In the genomic region with DNA sequence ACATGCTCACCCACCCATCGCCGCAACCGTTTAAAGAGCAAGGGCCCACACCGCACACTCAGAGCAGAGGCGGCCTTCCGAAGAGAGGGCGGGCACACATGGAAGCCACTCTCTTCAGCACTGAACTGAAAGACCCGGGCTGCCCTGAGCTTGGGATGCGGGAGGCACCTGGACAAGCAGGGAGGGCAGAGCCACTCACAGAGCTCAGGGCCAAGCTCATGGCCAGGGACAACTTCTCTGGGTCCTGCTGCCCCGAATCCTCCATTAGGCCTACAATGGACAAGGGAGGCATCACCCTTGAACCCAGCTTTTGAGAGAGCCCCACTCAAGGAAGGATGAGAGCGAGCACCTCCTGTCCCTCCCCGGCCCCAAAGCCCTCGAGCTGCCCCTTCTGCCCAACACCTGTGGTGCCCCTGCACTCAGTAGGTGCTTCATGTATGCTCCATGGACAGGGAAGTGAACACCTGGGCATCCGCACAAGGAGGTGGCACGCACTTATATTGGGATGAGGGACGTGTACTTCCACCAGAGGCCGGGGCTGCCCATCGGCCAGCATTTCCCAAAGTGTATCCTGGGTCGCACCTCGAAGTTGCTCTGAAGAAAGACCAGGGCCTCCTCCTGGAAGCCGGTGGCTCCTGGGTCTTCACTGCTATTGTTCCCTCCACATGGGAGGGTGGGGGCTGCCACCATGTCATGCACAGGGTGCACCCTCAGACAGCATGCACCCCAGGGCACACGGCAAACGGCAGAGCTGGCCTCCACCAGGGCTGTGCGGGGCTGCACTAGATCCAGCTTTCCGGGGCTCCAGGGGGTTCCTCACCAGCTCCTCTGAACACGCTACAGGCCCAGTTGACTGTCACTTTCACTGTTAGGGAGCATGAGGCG, we compare ENCODE assay signal across 22 cellular contexts. TPM values are rescaled to one million over a fixed set of nuclear protein-coding genes. Genes with fewer than 3 reads are reported as not detected.
DNase-seq lines count a peak whose midpoint lies in the region; ATAC-seq, FAIRE-seq and TF ChIP-seq lines count a peak whose summit lies in the region.
"Had no signal": no experiment of that assay in that cellular context is flagged by ENCODE, and none has a peak within 500 bp of the region (broad histone marks: within the 10 kb centered on the region; RNA-seq: fewer than 3 reads in every experiment).

No MANE protein-coding gene starts in this region.

- H3K4ac ChIP-seq in neuronal stem cell (ENCODE audit: low read length): no peak overlapping the region

- no peak overlapping the region for H2BK12ac ChIP-seq in neuronal stem cell (ENCODE audit: low read length)

- H2BK15ac ChIP-seq in neuronal stem cell (ENCODE audit: low read length): no peak overlapping the region

- H3K4me3 ChIP-seq in BLaER1: peak overlapping the region; percentile 68; the same call in 1 of the 2 replicates
- no peak overlapping the region for H3K4me3 ChIP-seq in H7 (ENCODE audit: insufficient read depth, low read depth, low read length)
- H3K4me3 ChIP-seq in bronchial epithelial cell (ENCODE audit: low read depth, low read length): no peak overlapping the region
- no peak overlapping the region for H3K4me3 ChIP-seq in neuronal stem cell (ENCODE audit: low read length in 2 of 2)
- no peak overlapping the region for H3K4me3 ChIP-seq in naive thymus-derived CD4-positive, alpha-beta T cell (ENCODE audit: low read length)
- H3K4me3 ChIP-seq: HAP-1 had no signal

- TF ChIP-seq CTCF in bronchial epithelial cell (IDR thresholded peaks at IDR 0.05; ENCODE audit: insufficient read depth, low read length, severe bottlenecking): no peak

- H3K9me3 ChIP-seq in BLaER1 (no peaks in the 10 kb centered on the region), neuronal stem cell (replicated peaks in 1 of 2; ENCODE audit: control insufficient read depth in 2 of 2, insufficient read depth in 1 of 2, low read depth in 1 of 2, low read length in 2 of 2) (no peaks in the 10 kb centered on the region)
- H3K9me3 ChIP-seq in naive thymus-derived CD4-positive, alpha-beta T cell (ENCODE audit: control insufficient read depth in 2 of 3, low read length in 3 of 3): no peaks in the 10 kb centered on the region
- H3K9me3 ChIP-seq: HAP-1 had no signal

- DNase-seq in H7 (peak; percentile 46), bronchial epithelial cell (ENCODE audit: low read depth) (no peak), neuronal stem cell (ENCODE audit: low spot score) (no peak), G401 (ENCODE audit: low spot score) (no peak)
- no peak for DNase-seq in naive thymus-derived CD4-positive, alpha-beta T cell
- DNase-seq: CD8-positive, alpha-beta T cell; COR-L47; DMS153; DMS79 treated with DMSO at 0.1 percent for 48 hours; EL; GDM1; GOT3; HFFc6 had no signal

- no peaks in the 10 kb centered on the region for H4K20me1 ChIP-seq in BLaER1

- POLR2A ChIA-PET in naive thymus-derived CD4-positive, alpha-beta T cell (lab: Charles Lee): no interaction called here

- in situ Hi-C loops in G401 (cut with HindIII; ENCODE audit: low sequenced_read_pairs): no loop called here

- WGBS in neuronal stem cell (ENCODE audit: extremely low coverage in 2 of 2, insufficient read length in 2 of 2, insufficient replicate concordance in 1 of 2), 2 donors: no CpG with 5 or more reads among the region's 27 CpGs

- H3K4me2 ChIP-seq in BLaER1: peak overlapping the region; percentile 94
- no peak overlapping the region for H3K4me2 ChIP-seq in neuronal stem cell (ENCODE audit: insufficient read depth, low read length, poor library complexity, severe bottlenecking)

- no peak overlapping the region for H4K91ac ChIP-seq in neuronal stem cell (ENCODE audit: low read depth, low read length, poor library complexity)

- H3K27ac ChIP-seq in BLaER1 (peak overlapping the region; percentile 83), neuronal stem cell (replicated peaks; ENCODE audit: low read length) (no peak overlapping the region)
- no peak overlapping the region for H3K27ac ChIP-seq in naive thymus-derived CD4-positive, alpha-beta T cell (ENCODE audit: low read depth, low read length)
- H3K27ac ChIP-seq: HL-60 had no signal

- H3K27ac Mint-ChIP-seq in naive thymus-derived CD4-positive, alpha-beta T cell: peak overlapping the region in 2 of 9 donors; percentile 37 to 70
- H3K27ac Mint-ChIP-seq: B cell; CD8-positive, alpha-beta T cell; HFFc6 had no signal

- H3K79me1 ChIP-seq in neuronal stem cell (ENCODE audit: low read depth, low read length): peaks cover 1% of the 10 kb centered on the region

- no peak overlapping the region for H2BK5ac ChIP-seq in neuronal stem cell (ENCODE audit: low read length)

- peaks cover 99% of the 10 kb centered on the region for H3K4me1 ChIP-seq in BLaER1
- H3K4me1 ChIP-seq in neuronal stem cell (ENCODE audit: control insufficient read depth in 2 of 2, insufficient read depth in 1 of 2, low read depth in 1 of 2, low read length in 2 of 2): peaks cover 11 to 20% of the 10 kb centered on the region in 2 donors
- no peaks in the 10 kb centered on the region for H3K4me1 ChIP-seq in naive thymus-derived CD4-positive, alpha-beta T cell (ENCODE audit: control insufficient read depth in 2 of 2, insufficient read depth in 2 of 2, low read length in 2 of 2)
- H3K4me1 ChIP-seq: HAP-1 had no signal

- CTCF ChIA-PET in naive thymus-derived CD4-positive, alpha-beta T cell (lab: Charles Lee): no interaction called here

- H3K27me3 ChIP-seq in BLaER1 (no peaks in the 10 kb centered on the region), H7 (ENCODE audit: control insufficient read depth, insufficient read depth, low read length) (no peaks in the 10 kb centered on the region), bronchial epithelial cell (ENCODE audit: control insufficient read depth, insufficient read depth, low read length) (peaks cover 2% of the 10 kb centered on the region), neuronal stem cell (ENCODE audit: control insufficient read depth in 3 of 3, insufficient read depth in 3 of 3, low read depth in 1 of 3, low read length in 3 of 3) (no peaks in the 10 kb centered on the region)
- H3K27me3 ChIP-seq in naive thymus-derived CD4-positive, alpha-beta T cell (ENCODE audit: control insufficient read depth in 2 of 2, insufficient read depth in 2 of 2, low read length in 2 of 2): no peaks in the 10 kb centered on the region

- H2BK120ac ChIP-seq in neuronal stem cell (ENCODE audit: low read depth, low read length): no peak overlapping the region

- peaks cover 0 to 3% (median 0%) of the 10 kb centered on the region in 5 donors for H3K36me3 Mint-ChIP-seq in naive thymus-derived CD4-positive, alpha-beta T cell
- H3K36me3 Mint-ChIP-seq: CD14-positive monocyte; CD8-positive, alpha-beta T cell had no signal

- H3K9ac ChIP-seq in BLaER1 (peak overlapping the region; percentile 80), neuronal stem cell (ENCODE audit: low read depth, low read length, poor library complexity) (no peak overlapping the region)

- no peaks in the 10 kb centered on the region for H3K9me3 Mint-ChIP-seq in naive thymus-derived CD4-positive, alpha-beta T cell
- H3K9me3 Mint-ChIP-seq: CD8-positive, alpha-beta T cell; HFFc6 had no signal

- no peak for ATAC-seq in HG02763 (IDR thresholded peaks at IDR 0.05; ENCODE audit: unreplicated experiment)
- ATAC-seq in naive thymus-derived CD4-positive, alpha-beta T cell: no peak
- ATAC-seq: CD8-positive, alpha-beta T cell had no signal

- peak; percentile 43 for FAIRE-seq in bronchial epithelial cell (lab: Jason Lieb, UNC)
- FAIRE-seq: A204.1, D721Med, GM12892 had no signal

- H2AK5ac ChIP-seq in neuronal stem cell (ENCODE audit: low read depth, low read length): peak overlapping the region; percentile 56

- H3K14ac ChIP-seq in neuronal stem cell (ENCODE audit: low read length): no peak overlapping the region

- H2AFZ ChIP-seq in neuronal stem cell (ENCODE audit: low read length): no peak overlapping the region

- peak overlapping the region; percentile 48 for H3K18ac ChIP-seq in neuronal stem cell (ENCODE audit: low read length)

- H3K23ac ChIP-seq in neuronal stem cell (ENCODE audit: low read depth, low read length, poor library complexity): no peak overlapping the region

- H3K36me3 ChIP-seq in BLaER1: no peaks in the 10 kb centered on the region
- no peaks in the 10 kb centered on the region for H3K36me3 ChIP-seq in H7 (replicated peaks; ENCODE audit: control insufficient read depth, insufficient read depth, low read length)
- H3K36me3 ChIP-seq in bronchial epithelial cell (ENCODE audit: control insufficient read depth, insufficient read depth, low read length): no peaks in the 10 kb centered on the region
- H3K36me3 ChIP-seq in neuronal stem cell (replicated peaks in 1 of 2; ENCODE audit: control insufficient read depth in 2 of 2, insufficient read depth in 2 of 2, low read length in 2 of 2): peaks cover 0 to 15% of the 10 kb centered on the region in 2 donors
- no peaks in the 10 kb centered on the region for H3K36me3 ChIP-seq in naive thymus-derived CD4-positive, alpha-beta T cell (ENCODE audit: control insufficient read depth in 2 of 3, insufficient read depth in 3 of 3, low read length in 3 of 3)
- H3K36me3 ChIP-seq: HAP-1 had no signal

- H3K4me1 Mint-ChIP-seq in naive thymus-derived CD4-positive, alpha-beta T cell: peaks cover 0 to 4% (median 4%) of the 10 kb centered on the region in 7 donors
- H3K4me1 Mint-ChIP-seq: B cell, CD14-positive monocyte had no signal

- H3K27me3 Mint-ChIP-seq in naive thymus-derived CD4-positive, alpha-beta T cell: peaks cover under 1 to 18% (median 4%) of the 10 kb centered on the region in 5 donors

- no peak overlapping the region for H3K4me3 Mint-ChIP-seq in naive thymus-derived CD4-positive, alpha-beta T cell
- H3K4me3 Mint-ChIP-seq: B cell; CD14-positive monocyte; CD8-positive, alpha-beta T cell; HFFc6 had no signal

- H4K8ac ChIP-seq in neuronal stem cell (ENCODE audit: low read depth, low read length): no peak overlapping the region

- intact Hi-C loops in naive thymus-derived CD4-positive, alpha-beta T cell (cut with micrococcal nuclease): no loop called here

RNA-seq across cellular contexts. Expression of a gene that starts 50.2 kb away (rescaled TPM):
- 32.6 and 36.0 TPM in 2 replicates for total RNA-seq in H7 (2014; rRNA removed; shearing (Covaris generic))
- 24.6 and 27.1 TPM in 2 replicates for total RNA-seq in bronchial epithelial cell
- polyA plus RNA-seq in neuronal stem cell (2013, experiment 1 of 2): 33.5 TPM
- polyA plus RNA-seq in neuronal stem cell (2013, experiment 2 of 2): 33.7 TPM
- 22.7 and 27.1 TPM in 2 replicates for total RNA-seq in G401 (2014; rRNA removed; shearing (Covaris generic))
- 10 to 100 TPM; 35.9 to 52.1 (median 42.0) TPM for total RNA-seq in naive thymus-derived CD4-positive, alpha-beta T cell
- 10 to 100 TPM; 27.5 to 46.9 TPM for polyA plus RNA-seq in naive thymus-derived CD4-positive, alpha-beta T cell
